Comparison of ENCODE assay signal across 18 cellular contexts in genomic region chr7:157569967-157570366, GRCh38.
DNase-seq lines count a peak whose midpoint lies in the region; ATAC-seq lines count a peak whose summit lies in the region.
"Had no signal": no experiment of that assay in that cellular context is flagged by ENCODE, and none has a peak within 500 bp of the region (broad histone marks: within the 10 kb centered on the region; RNA-seq: fewer than 3 reads in every experiment).

No MANE protein-coding gene starts in this region.

- peak overlapping the region; percentile 91 for H3K4me2 ChIP-seq in BLaER1

- CTCF ChIA-PET in CD8-positive, alpha-beta memory T cell (lab: Charles Lee), result no interaction called here

- no peaks in the 10 kb centered on the region for H3K9me3 ChIP-seq in BLaER1
- no peaks in the 10 kb centered on the region for H3K9me3 ChIP-seq in CD8-positive, alpha-beta memory T cell (ENCODE audit: low read length)
- H3K9me3 ChIP-seq: heart left ventricle, left ventricle myocardium inferior, pancreas, transverse colon had no signal

- no peaks in the 10 kb centered on the region for H3K27me3 ChIP-seq in BLaER1
- no peaks in the 10 kb centered on the region for H3K27me3 ChIP-seq in CD8-positive, alpha-beta memory T cell (ENCODE audit: insufficient read depth, low read length, poor library complexity, severe bottlenecking)
- H3K27me3 ChIP-seq: pancreas, transverse colon had no signal

- H3K4me1 Mint-ChIP-seq in CD8-positive, alpha-beta memory T cell, result peaks cover 31 to 46% (median 33%) of the 10 kb centered on the region in 3 donors
- peaks cover 40% of the 10 kb centered on the region for H3K4me1 Mint-ChIP-seq in activated naive CD8-positive, alpha-beta T cell treated with anti-CD3 and anti-CD28 coated beads, Interleukin-2, amount 10 ng/mL, durations not matched to agents 7 days and 5 days
- H3K4me1 Mint-ChIP-seq in naive thymus-derived CD8-positive, alpha-beta T cell, result peaks cover 15 to 26% (median 24%) of the 10 kb centered on the region in 4 donors

- POLR2A ChIA-PET in CD8-positive, alpha-beta memory T cell (lab: Charles Lee), result no interaction called here
- POLR2A ChIA-PET in activated naive CD8-positive, alpha-beta T cell treated with anti-CD3 and anti-CD28 coated beads, Interleukin-2, amount 10 ng/mL, durations not matched to agents 7 days and 5 days (lab: Charles Lee), result no interaction called here
- POLR2A ChIA-PET in naive thymus-derived CD8-positive, alpha-beta T cell (lab: Charles Lee), result no interaction called here

- ATAC-seq in activated naive CD8-positive, alpha-beta T cell treated with anti-CD3 and anti-CD28 coated beads, Interleukin-2, amount 10 ng/mL, durations not matched to agents 7 days and 5 days (ENCODE audit: low read depth), result no peak
- no peak for ATAC-seq in naive thymus-derived CD8-positive, alpha-beta T cell
- ATAC-seq in esophagus mucosa, result no peak
- ATAC-seq: Right ventricle myocardium inferior had no signal

- H3K4me1 ChIP-seq in BLaER1, result peaks cover 34% of the 10 kb centered on the region
- peaks cover 16% of the 10 kb centered on the region for H3K4me1 ChIP-seq in CD8-positive, alpha-beta memory T cell (ENCODE audit: insufficient read depth, low read length)
- H3K4me1 ChIP-seq: pancreas had no signal

- H3K27ac Mint-ChIP-seq in CD8-positive, alpha-beta memory T cell, result peak overlapping the region in 5 of 8 donors; percentile 7 to 87 (median 52)
- H3K27ac Mint-ChIP-seq in activated naive CD8-positive, alpha-beta T cell treated with anti-CD3 and anti-CD28 coated beads, Interleukin-2, amount 10 ng/mL, durations not matched to agents 7 days and 5 days, result peak overlapping the region; percentile 7
- peak overlapping the region in 4 of 10 donors; percentile 1 to 96 (median 13) for H3K27ac Mint-ChIP-seq in naive thymus-derived CD8-positive, alpha-beta T cell
- H3K27ac Mint-ChIP-seq: stimulated activated naive CD8-positive, alpha-beta T cell treated with anti-CD3 and anti-CD28 coated beads, Interleukin-15, Interleukin-2, amounts not matched to agents 100 ng/mL and 50 ng/mL, for 24 hours had no signal

- peak overlapping the region; percentile 51; the same call in 1 of the 2 replicates for H3K4me3 ChIP-seq in BLaER1
- no peak overlapping the region for H3K4me3 ChIP-seq in CD8-positive, alpha-beta memory T cell (ENCODE audit: low read length)

- no peaks in the 10 kb centered on the region for H4K20me1 ChIP-seq in BLaER1

- H3K4me3 Mint-ChIP-seq in CD8-positive, alpha-beta memory T cell, result peak overlapping the region; percentile 8 to 99 (median 91)
- H3K4me3 Mint-ChIP-seq in activated naive CD8-positive, alpha-beta T cell treated with anti-CD3 and anti-CD28 coated beads, Interleukin-2, amount 10 ng/mL, durations not matched to agents 7 days and 5 days, result peak overlapping the region; percentile 11
- peak overlapping the region in 7 of 10 donors; percentile 1 to 94 (median 20) for H3K4me3 Mint-ChIP-seq in naive thymus-derived CD8-positive, alpha-beta T cell

- H3K36me3 ChIP-seq in BLaER1, result no peaks in the 10 kb centered on the region
- no peaks in the 10 kb centered on the region for H3K36me3 ChIP-seq in CD8-positive, alpha-beta memory T cell (ENCODE audit: insufficient read depth, low read length)
- H3K36me3 ChIP-seq: heart left ventricle, left ventricle myocardium inferior, pancreas, transverse colon had no signal

- DNase-seq in CD8-positive, alpha-beta memory T cell, result peak in 1 of 5 donors; percentile 33
- DNase-seq in activated naive CD8-positive, alpha-beta T cell treated with anti-CD3 and anti-CD28 coated beads, Interleukin-2, amount 10 ng/mL, durations not matched to agents 7 days and 5 days, result no peak
- DNase-seq in naive thymus-derived CD8-positive, alpha-beta T cell, result no peak
- DNase-seq in stimulated activated CD4-positive, alpha-beta T cell treated with anti-CD3 and anti-CD28 coated beads, Interleukin-2, amount 100 ng/mL, for 24 hours, result no peak
- DNase-seq in activated effector memory CD4-positive, alpha-beta T cell treated with anti-CD3 and anti-CD28 coated beads, Interleukin-2, amount 50 U/mL, for 16 hours, result no peak
- DNase-seq in effector CD4-positive, alpha-beta T cell, result no peak
- DNase-seq: activated CD4-positive, alpha-beta T cell treated with anti-CD3 and anti-CD28 coated beads, Interleukin-2, amount 50 U/mL, for 48 hours; heart left ventricle; left ventricle myocardium inferior; NCI-H146; NCI-H69; pancreas; transverse colon had no signal

- H3K27ac ChIP-seq in BLaER1, result no peak overlapping the region
- H3K27ac ChIP-seq in CD8-positive, alpha-beta memory T cell (ENCODE audit: low read depth, low read length), result no peak overlapping the region
- H3K27ac ChIP-seq: transverse colon, VCaP had no signal

- no peak overlapping the region for H3K9ac ChIP-seq in BLaER1

- peaks cover 0 to 2% (median 0%) of the 10 kb centered on the region in 5 donors for H3K9me3 Mint-ChIP-seq in CD8-positive, alpha-beta memory T cell
- no peaks in the 10 kb centered on the region for H3K9me3 Mint-ChIP-seq in activated naive CD8-positive, alpha-beta T cell treated with anti-CD3 and anti-CD28 coated beads, Interleukin-2, amount 10 ng/mL, durations not matched to agents 7 days and 5 days
- no peaks in the 10 kb centered on the region for H3K9me3 Mint-ChIP-seq in naive thymus-derived CD8-positive, alpha-beta T cell
- H3K9me3 Mint-ChIP-seq: stimulated activated naive CD8-positive, alpha-beta T cell treated with anti-CD3 and anti-CD28 coated beads, Interleukin-15, Interleukin-2, amounts not matched to agents 100 ng/mL and 50 ng/mL, for 24 hours had no signal

- peaks cover 0 to 2% (median 1%) of the 10 kb centered on the region in 3 donors for H3K36me3 Mint-ChIP-seq in CD8-positive, alpha-beta memory T cell
- H3K36me3 Mint-ChIP-seq in activated naive CD8-positive, alpha-beta T cell treated with anti-CD3 and anti-CD28 coated beads, Interleukin-2, amount 10 ng/mL, durations not matched to agents 7 days and 5 days, result peaks cover 3% of the 10 kb centered on the region
- peaks cover 0 to 5% (median 0%) of the 10 kb centered on the region in 3 donors for H3K36me3 Mint-ChIP-seq in naive thymus-derived CD8-positive, alpha-beta T cell

- H3K27me3 Mint-ChIP-seq in CD8-positive, alpha-beta memory T cell, result peaks cover 14% of the 10 kb centered on the region in 2 donors
- H3K27me3 Mint-ChIP-seq in activated naive CD8-positive, alpha-beta T cell treated with anti-CD3 and anti-CD28 coated beads, Interleukin-2, amount 10 ng/mL, durations not matched to agents 7 days and 5 days, result peaks cover 9% of the 10 kb centered on the region
- H3K27me3 Mint-ChIP-seq in naive thymus-derived CD8-positive, alpha-beta T cell, result peaks cover 0 to 5% (median 0%) of the 10 kb centered on the region in 5 donors

Comparison
In these comparisons a context has a peak if more than half of its experiments do, and no peak if none do; other contexts are left out.
1. H3K4me3 Mint-ChIP-seq: peak in every context shown above with its lines; median percentile 91 in CD8-positive, alpha-beta memory T cell; 20 in naive thymus-derived CD8-positive, alpha-beta T cell; 11 in activated naive CD8-positive, alpha-beta T cell treated with anti-CD3 and anti-CD28 coated beads, Interleukin-2, amount 10 ng/mL, durations not matched to agents 7 days and 5 days.